In genomic region chr2:203238329-203238710, GRCh38 we compare ENCODE assay signal across 8 cellular contexts. TPM values are rescaled to one million over a fixed set of nuclear protein-coding genes. Genes with fewer than 3 reads are reported as not detected.
DNase-seq lines count a peak whose midpoint lies in the region; ATAC-seq, FAIRE-seq and TF ChIP-seq lines count a peak whose summit lies in the region.

No MANE protein-coding gene starts in this region.

- peak overlapping the region; percentile 57 to 85 (median 80) for H3K4me3 ChIP-seq in skin epidermis

- peak overlapping the region; percentile 97 for H3K4me3 Mint-ChIP-seq in activated T-cell treated with anti-CD3 and anti-CD28 coated beads, Interleukin-2, amount 50 U/mL, for 24 hours
- H3K4me3 Mint-ChIP-seq in T-helper 2 cell treated with Interferon-gamma antibody and Interleukin-4, amounts not matched to agents 5 μg/mL and 100 μg/mL, for 36 hours, result peak overlapping the region; percentile 96
- H3K4me3 Mint-ChIP-seq in glutamatergic neuron (ENCODE audit: unreplicated experiment), result peak overlapping the region; percentile 84

- ATAC-seq in GM19324 (IDR thresholded peaks at IDR 0.05; ENCODE audit: low FRiP score, unreplicated experiment), result no peak

- no peak for DNase-seq in activated T-cell treated with anti-CD3 and anti-CD28 coated beads, Interleukin-2, amount 50 U/mL, for 24 hours
- DNase-seq in activated T-cell treated with anti-CD3 and anti-CD28 coated beads, Interleukin-2, amount 50 U/mL, for 48 hours, result no peak
- DNase-seq in T-helper 2 cell treated with Interferon-gamma antibody and Interleukin-4, amounts not matched to agents 5 μg/mL and 100 μg/mL, for 36 hours (ENCODE audit: low spot score), result no peak
- DNase-seq in glutamatergic neuron (no peak), NCI-H510A (lab: John Stamatoyannopoulos, UW) (no peak), RCC 7860 (ENCODE audit: low spot score) (no peak)

- peaks cover 36% of the 10 kb centered on the region for H3K4me1 Mint-ChIP-seq in activated T-cell treated with anti-CD3 and anti-CD28 coated beads, Interleukin-2, amount 50 U/mL, for 24 hours (ENCODE audit: low read depth)
- peaks cover 19% of the 10 kb centered on the region for H3K4me1 Mint-ChIP-seq in T-helper 2 cell treated with Interferon-gamma antibody and Interleukin-4, amounts not matched to agents 5 μg/mL and 100 μg/mL, for 36 hours (ENCODE audit: low read depth)
- H3K4me1 Mint-ChIP-seq in glutamatergic neuron (ENCODE audit: low read depth, unreplicated experiment), result peaks cover 5% of the 10 kb centered on the region

- peak overlapping the region; percentile 97 for H3K27ac Mint-ChIP-seq in activated T-cell treated with anti-CD3 and anti-CD28 coated beads, Interleukin-2, amount 50 U/mL, for 24 hours
- peak overlapping the region; percentile 100 for H3K27ac Mint-ChIP-seq in T-helper 2 cell treated with Interferon-gamma antibody and Interleukin-4, amounts not matched to agents 5 μg/mL and 100 μg/mL, for 36 hours
- H3K27ac Mint-ChIP-seq in glutamatergic neuron (ENCODE audit: unreplicated experiment), result peak overlapping the region; percentile 68

- FAIRE-seq in RCC 7860 (lab: Jason Lieb, UNC), result no peak

- peak overlapping the region; percentile 3 to 99 (median 93) for H3K27ac ChIP-seq in skin epidermis

- TF ChIP-seq CTCF in glutamatergic neuron (IDR thresholded peaks at IDR 0.05; ENCODE audit: partially characterized antibody, unreplicated experiment), result no peak

- peaks cover 34% of the 10 kb centered on the region for H3K36me3 Mint-ChIP-seq in activated T-cell treated with anti-CD3 and anti-CD28 coated beads, Interleukin-2, amount 50 U/mL, for 24 hours (ENCODE audit: low read depth)
- peaks cover 23% of the 10 kb centered on the region for H3K36me3 Mint-ChIP-seq in T-helper 2 cell treated with Interferon-gamma antibody and Interleukin-4, amounts not matched to agents 5 μg/mL and 100 μg/mL, for 36 hours (ENCODE audit: low read depth)
- peaks cover 9% of the 10 kb centered on the region for H3K36me3 Mint-ChIP-seq in glutamatergic neuron (ENCODE audit: unreplicated experiment)

- H3K9me3 Mint-ChIP-seq in activated T-cell treated with anti-CD3 and anti-CD28 coated beads, Interleukin-2, amount 50 U/mL, for 24 hours, result no peaks in the 10 kb centered on the region
- H3K9me3 Mint-ChIP-seq in T-helper 2 cell treated with Interferon-gamma antibody and Interleukin-4, amounts not matched to agents 5 μg/mL and 100 μg/mL, for 36 hours, result no peaks in the 10 kb centered on the region
- peaks cover 6% of the 10 kb centered on the region for H3K9me3 Mint-ChIP-seq in glutamatergic neuron (ENCODE audit: unreplicated experiment)

- H3K27me3 Mint-ChIP-seq in activated T-cell treated with anti-CD3 and anti-CD28 coated beads, Interleukin-2, amount 50 U/mL, for 24 hours, result no peaks in the 10 kb centered on the region
- no peaks in the 10 kb centered on the region for H3K27me3 Mint-ChIP-seq in T-helper 2 cell treated with Interferon-gamma antibody and Interleukin-4, amounts not matched to agents 5 μg/mL and 100 μg/mL, for 36 hours (ENCODE audit: low read depth)
- no peaks in the 10 kb centered on the region for H3K27me3 Mint-ChIP-seq in glutamatergic neuron (ENCODE audit: unreplicated experiment)

RNA-seq across cellular contexts. Expression of gene CYP20A1, which starts 0.5 kb away (rescaled TPM):
- total RNA-seq in glutamatergic neuron (ENCODE audit: unreplicated experiment), result 12.6 TPM
